In the genomic region with DNA sequence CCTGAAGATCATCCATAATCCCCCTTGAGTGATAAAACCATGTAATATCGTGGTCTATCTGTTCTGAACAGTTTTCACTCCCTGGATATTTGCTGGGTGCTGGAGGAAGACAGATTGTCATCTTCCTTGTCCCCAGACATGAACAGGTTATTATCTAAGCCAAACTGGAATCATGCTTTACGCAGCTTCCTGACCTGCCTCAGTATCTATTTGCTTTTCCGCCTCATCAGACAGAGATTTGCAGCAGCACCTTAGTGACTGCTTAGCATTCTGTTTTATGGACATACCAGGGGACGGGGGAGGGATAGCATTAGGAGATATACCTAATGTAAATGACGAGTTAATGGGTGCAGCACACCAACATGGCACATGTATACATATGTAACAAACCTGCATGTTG, we compare ENCODE assay signal across 30 cellular contexts.
DNase-seq lines count a peak whose midpoint lies in the region; ATAC-seq and TF ChIP-seq lines count a peak whose summit lies in the region.
"Had no signal": no experiment of that assay in that cellular context is flagged by ENCODE, and none has a peak within 500 bp of the region (broad histone marks: within the 10 kb centered on the region; RNA-seq: fewer than 3 reads in every experiment).

No MANE protein-coding gene starts in this region.

- DNase-seq in NCI-H1092 treated with DMSO at 0.1 percent for 48 hours (lab: John Stamatoyannopoulos, UW) (peak; percentile 16), NCI-H1092 (lab: John Stamatoyannopoulos, UW) (no peak), COLO668 (lab: John Stamatoyannopoulos, UW; ENCODE audit: unreplicated experiment) (peak; percentile 26), NCI-H146 treated with DMSO at 0.1 percent for 48 hours (lab: John Stamatoyannopoulos, UW; ENCODE audit: unreplicated experiment) (peak; percentile 5), NK-92 (lab: John Stamatoyannopoulos, UW; ENCODE audit: unreplicated experiment) (no peak), AG08396 (ENCODE audit: low spot score) (no peak)
- DNase-seq: 8988T; activated CD4-positive, alpha-beta T cell treated with anti-CD3 and anti-CD28 coated beads for 4 hours; activated CD8-positive, alpha-beta memory T cell treated with anti-CD3 and anti-CD28 coated beads for 24 hours; activated T-cell treated with anti-CD3 and anti-CD28 coated beads for 4 hours; amniotic stem cell; brain microvascular endothelial cell; cerebellar nuclear complex; dermis blood vessel endothelial cell; endodermal cell; immature natural killer cell; MM.1S; NCI-H1436; ovary; Peyer's patch; retina; SIG-M5; stimulated activated naive B cell treated with anti-CD40 and anti-IgM and Interleukin-4, amounts not matched to agents 10 μg/mL and 1 μg/mL and 100 μg/mL, for 72 hours; substantia nigra; trophoblast cell had no signal

- no peak overlapping the region for H2AFZ ChIP-seq in SU-DHL-6 (ENCODE audit: low read depth, low read length, severe bottlenecking)

- no peaks in the 10 kb centered on the region for H3K9me3 ChIP-seq in SU-DHL-6 (ENCODE audit: insufficient read depth, low read length)
- H3K9me3 ChIP-seq: ovary, Peyer's patch had no signal

- no peaks in the 10 kb centered on the region for H3K27me3 ChIP-seq in SU-DHL-6 (ENCODE audit: low read length)
- H3K27me3 ChIP-seq: brain microvascular endothelial cell, ovary, Peyer's patch had no signal

- H3K9me2 ChIP-seq in SU-DHL-6 (replicated peaks; ENCODE audit: insufficient read depth, low read length): no peaks in the 10 kb centered on the region

- H3K27ac ChIP-seq in SU-DHL-6 (ENCODE audit: low read depth, low read length): peak overlapping the region; percentile 26; the same call in 1 of the 2 replicates
- H3K27ac ChIP-seq: brain microvascular endothelial cell, HL-60, KMS-11, ovary, Peyer's patch, skin epidermis had no signal

- no peaks in the 10 kb centered on the region for H3K79me2 ChIP-seq in SU-DHL-6 (ENCODE audit: insufficient read depth, low read length)

- H3K36me3 ChIP-seq in SU-DHL-6 (ENCODE audit: low read length): no peaks in the 10 kb centered on the region
- H3K36me3 ChIP-seq: ovary had no signal

- H3K9ac ChIP-seq in SU-DHL-6 (ENCODE audit: low read length): no peak overlapping the region
- H3K9ac ChIP-seq: KMS-11 had no signal

- no peaks in the 10 kb centered on the region for H4K20me1 ChIP-seq in SU-DHL-6 (ENCODE audit: low read depth, low read length)

- H3K4me3 ChIP-seq in SU-DHL-6 (ENCODE audit: insufficient read depth, low read length, poor library complexity, severe bottlenecking): no peak overlapping the region
- H3K4me3 ChIP-seq: ovary, Peyer's patch, skin epidermis had no signal

- TF ChIP-seq CTCF in SU-DHL-6 (IDR thresholded peaks at IDR 0.05; ENCODE audit: insufficient read depth, low read length, poor library complexity, severe bottlenecking): no peak

- H3F3A ChIP-seq in SU-DHL-6 (ENCODE audit: insufficient read depth): no peaks in the 10 kb centered on the region

- no peak for ATAC-seq in HG03469 (IDR thresholded peaks at IDR 0.05; ENCODE audit: unreplicated experiment)
- ATAC-seq: stimulated activated naive B cell treated with anti-CD40 and anti-IgM and Interleukin-4, amounts not matched to agents 10 μg/mL and 1 μg/mL and 100 μg/mL, for 72 hours had no signal

- H3K4me2 ChIP-seq in SU-DHL-6 (ENCODE audit: low read depth, low read length, poor library complexity, severe bottlenecking): peak overlapping the region; percentile 12
- H3K4me2 ChIP-seq: KMS-11 had no signal

Comparison
In these comparisons a context has a peak if more than half of its experiments do, and no peak if none do; other contexts are left out.
1. DNase-seq: peak in NCI-H1092 treated with DMSO at 0.1 percent for 48 hours (single experiment), COLO668 (single experiment) and NCI-H146 treated with DMSO at 0.1 percent for 48 hours (single experiment); none in NCI-H1092 (single experiment), NK-92 (single experiment) and AG08396 (single experiment).